14 cellular contexts compared by ENCODE assay signal in genomic region chr1:156086256-156086662, GRCh38. TPM values are rescaled to one million over a fixed set of nuclear protein-coding genes. Genes with fewer than 3 reads are reported as not detected.
DNase-seq lines count a peak whose midpoint lies in the region; ATAC-seq and TF ChIP-seq lines count a peak whose summit lies in the region.
"Had no signal": no experiment of that assay in that cellular context is flagged by ENCODE, and none has a peak within 500 bp of the region (broad histone marks: within the 10 kb centered on the region; RNA-seq: fewer than 3 reads in every experiment).

No MANE protein-coding gene starts in this region.

- peaks cover 15% of the 10 kb centered on the region for H3K4me1 ChIP-seq in SJSA1 (replicated peaks)
- H3K4me1 ChIP-seq in neural progenitor cell: peaks cover 36% of the 10 kb centered on the region
- H3K4me1 ChIP-seq in OCI-LY7 (ENCODE audit: insufficient read depth, low read length, poor library complexity, severe bottlenecking): peaks cover 36% of the 10 kb centered on the region

- peaks cover 72% of the 10 kb centered on the region for H3F3A ChIP-seq in neural progenitor cell (ENCODE audit: low read depth)

- ATAC-seq in HG02678 (IDR thresholded peaks at IDR 0.05; ENCODE audit: unreplicated experiment) (no peak), HG03521 (IDR thresholded peaks at IDR 0.05; ENCODE audit: unreplicated experiment) (no peak)

- H3K9me3 ChIP-seq in SJSA1 (replicated peaks): no peaks in the 10 kb centered on the region
- H3K9me3 ChIP-seq in neural progenitor cell (ENCODE audit: low read depth): no peaks in the 10 kb centered on the region
- no peaks in the 10 kb centered on the region for H3K9me3 ChIP-seq in OCI-LY7 (ENCODE audit: low read length)

- TF ChIP-seq CTCF in fibroblast of the aortic adventitia (IDR thresholded peaks at IDR 0.05; ENCODE audit: insufficient read depth, low read length) (no peak), neural progenitor cell (IDR thresholded peaks at IDR 0.05) (no peak), OCI-LY7 (conservative IDR thresholded peaks at IDR 0.05; ENCODE audit: low read length) (no peak)

- H2AFZ ChIP-seq in neural progenitor cell (replicated peaks) (no peak overlapping the region), OCI-LY7 (ENCODE audit: low read length) (no peak overlapping the region)
- H2AFZ ChIP-seq: GM23248 had no signal

- H3K36me3 Mint-ChIP-seq in neural progenitor cell: peaks cover 12% of the 10 kb centered on the region
- H3K36me3 Mint-ChIP-seq: activated naive CD4-positive, alpha-beta T cell treated with anti-CD3 and anti-CD28 coated beads, Interleukin-2, amount 50 U/mL, for 24 hours had no signal

- intact Hi-C loops in OCI-LY7 (cut with micrococcal nuclease; ENCODE audit: unreplicated experiment): no loop called here

- H3K27me3 ChIP-seq in SJSA1 (replicated peaks) (no peaks in the 10 kb centered on the region), neural progenitor cell (no peaks in the 10 kb centered on the region)

- H3K4me2 ChIP-seq in neural progenitor cell (peak overlapping the region; percentile 99), OCI-LY7 (ENCODE audit: low read length) (no peak overlapping the region)

- H3K27ac ChIP-seq in SJSA1 (no peak overlapping the region), neural progenitor cell (peak overlapping the region; percentile 79), OCI-LY7 (ENCODE audit: low read depth, low read length, poor library complexity, severe bottlenecking) (no peak overlapping the region)
- H3K27ac ChIP-seq: C4-2B, GM23248 had no signal

- H3K9ac ChIP-seq in neural progenitor cell: no peak overlapping the region
- H3K9ac ChIP-seq: GM23248 had no signal

- POLR2A ChIA-PET in OCI-LY7 (lab: Charles Lee): no interaction called here

- H3K79me2 ChIP-seq in neural progenitor cell (ENCODE audit: low read depth) (peaks cover 93% of the 10 kb centered on the region), OCI-LY7 (ENCODE audit: insufficient read depth, low read depth, low read length) (no peaks in the 10 kb centered on the region)

- peaks cover 4% of the 10 kb centered on the region for H3K27me3 Mint-ChIP-seq in neural progenitor cell (ENCODE audit: insufficient read depth, low read depth)

- peak overlapping the region; percentile 59 for H3K27ac Mint-ChIP-seq in neural progenitor cell
- H3K27ac Mint-ChIP-seq: activated CD4-positive, alpha-beta memory T cell treated with anti-CD3 and anti-CD28 coated beads, Interleukin-2, amount 10 ng/mL, durations not matched to agents 7 days and 5 days had no signal

- DNase-seq in EL (peak; percentile 29), SJSA1 (ENCODE audit: low read depth in 1 of 2, low spot score in 2 of 2) (peak; percentile 53 to 69), fibroblast of the aortic adventitia (ENCODE audit: low read depth) (peak; percentile 63), neural progenitor cell (ENCODE audit: low spot score) (peak; percentile 83), NCI-H526 (lab: John Stamatoyannopoulos, UW) (no peak), OCI-LY7 (ENCODE audit: low spot score) (no peak)
- DNase-seq: activated CD4-positive, alpha-beta memory T cell treated with anti-CD3 and anti-CD28 coated beads, Interleukin-2, amount 10 ng/mL, durations not matched to agents 7 days and 5 days; effector memory CD4-positive, alpha-beta T cell; GM23248; NCI-H774 had no signal

- BruUV-seq in OCI-LY7 (replicated peaks; lab: Mats Ljungman, UMichigan): no TSS peak

- H3K4me3 ChIP-seq in SJSA1 (no peak overlapping the region), fibroblast of the aortic adventitia (ENCODE audit: low read depth, low read length) (no peak overlapping the region), neural progenitor cell (peak overlapping the region; percentile 29), OCI-LY7 (ENCODE audit: low read depth, low read length, poor library complexity, severe bottlenecking) (no peak overlapping the region)
- H3K4me3 ChIP-seq: GM23248 had no signal

- H3K9me2 ChIP-seq in OCI-LY7 (ENCODE audit: insufficient read depth, low read length): no peaks in the 10 kb centered on the region

- H3K4me3 Mint-ChIP-seq in neural progenitor cell: peak overlapping the region; percentile 100
- H3K4me3 Mint-ChIP-seq: activated CD4-positive, alpha-beta memory T cell treated with anti-CD3 and anti-CD28 coated beads, Interleukin-2, amount 10 ng/mL, durations not matched to agents 7 days and 5 days; activated naive CD4-positive, alpha-beta T cell treated with anti-CD3 and anti-CD28 coated beads, Interleukin-2, amount 50 U/mL, for 24 hours had no signal

- CTCF ChIA-PET in OCI-LY7 (lab: Charles Lee; ENCODE audit: unreplicated experiment): no interaction called here

- peaks cover 84% of the 10 kb centered on the region for H4K20me1 ChIP-seq in neural progenitor cell (ENCODE audit: low read depth)
- no peaks in the 10 kb centered on the region for H4K20me1 ChIP-seq in OCI-LY7 (ENCODE audit: insufficient read depth, low read length)

- H3K36me3 ChIP-seq in SJSA1: no peaks in the 10 kb centered on the region
- H3K36me3 ChIP-seq in neural progenitor cell: no peaks in the 10 kb centered on the region
- H3K36me3 ChIP-seq in OCI-LY7 (ENCODE audit: insufficient read depth, low read length): no peaks in the 10 kb centered on the region

- H3K4me1 Mint-ChIP-seq in neural progenitor cell: peaks cover 58% of the 10 kb centered on the region

- no peaks in the 10 kb centered on the region for H3K9me3 Mint-ChIP-seq in neural progenitor cell
- H3K9me3 Mint-ChIP-seq: activated CD4-positive, alpha-beta memory T cell treated with anti-CD3 and anti-CD28 coated beads, Interleukin-2, amount 10 ng/mL, durations not matched to agents 7 days and 5 days; activated naive CD4-positive, alpha-beta T cell treated with anti-CD3 and anti-CD28 coated beads, Interleukin-2, amount 50 U/mL, for 24 hours had no signal

RNA-seq across cellular contexts. Expression of gene MEX3A, which starts 4.0 kb away (rescaled TPM):
- total RNA-seq in SJSA1 (2014; rRNA removed; shearing (Covaris generic)): 0.13 and 1.1 TPM in 2 replicates
- total RNA-seq in fibroblast of the aortic adventitia (ENCODE audit: low replicate concordance): 0.90 TPM in 2 replicates
- 32.2 and 62.6 TPM in 2 replicates for total RNA-seq in neural progenitor cell (ENCODE audit: low replicate concordance)
- 4.5 and 5.3 TPM in 2 replicates for total RNA-seq in OCI-LY7 (2014; rRNA removed; shearing (Covaris generic))
- total RNA-seq in OCI-LY7 (2022): 5.3 and 5.5 TPM in 2 replicates

RNA-seq across cellular contexts. Expression of gene RAB25, which starts 25.3 kb away (rescaled TPM):
- total RNA-seq in SJSA1 (2014; rRNA removed; shearing (Covaris generic)): not detected in 2 replicates
- not detected in 2 replicates for total RNA-seq in fibroblast of the aortic adventitia (ENCODE audit: low replicate concordance)
- 2.4 and 7.7 TPM in 2 replicates for total RNA-seq in neural progenitor cell (ENCODE audit: low replicate concordance)
- total RNA-seq in OCI-LY7 (2014; rRNA removed; shearing (Covaris generic)): not detected in 2 replicates
- total RNA-seq in OCI-LY7 (2022): 0.48 TPM in 1 of 2 replicates, not detected in the other
- total RNA-seq: GM23248 had no signal

RNA-seq across cellular contexts. Expression of gene LMNA, which starts 28.3 kb away (rescaled TPM):
- total RNA-seq in SJSA1 (2014; rRNA removed; shearing (Covaris generic)): 944 and 992 TPM in 2 replicates
- 502 and 1,039 TPM in 2 replicates for total RNA-seq in fibroblast of the aortic adventitia (ENCODE audit: low replicate concordance)
- total RNA-seq in neural progenitor cell (ENCODE audit: low replicate concordance): 20.5 and 35.8 TPM in 2 replicates
- 12.9 and 14.3 TPM in 2 replicates for total RNA-seq in OCI-LY7 (2014; rRNA removed; shearing (Covaris generic))
- total RNA-seq in OCI-LY7 (2022): 5.0 and 6.5 TPM in 2 replicates

RNA-seq across cellular contexts. Expression of gene LAMTOR2, which starts 31.7 kb away (rescaled TPM):
- total RNA-seq in SJSA1 (2014; rRNA removed; shearing (Covaris generic)): 49.0 and 55.8 TPM in 2 replicates
- 40.4 and 74.7 TPM in 2 replicates for total RNA-seq in fibroblast of the aortic adventitia (ENCODE audit: low replicate concordance)
- 29.4 and 50.6 TPM in 2 replicates for total RNA-seq in neural progenitor cell (ENCODE audit: low replicate concordance)
- total RNA-seq in OCI-LY7 (2014; rRNA removed; shearing (Covaris generic)): 71.3 and 103 TPM in 2 replicates
- 52.1 and 55.2 TPM in 2 replicates for total RNA-seq in OCI-LY7 (2022)

RNA-seq across cellular contexts. Expression of gene UBQLN4, which starts 32.7 kb away (rescaled TPM):
- total RNA-seq in SJSA1 (2014; rRNA removed; shearing (Covaris generic)): 11.4 and 18.2 TPM in 2 replicates
- total RNA-seq in fibroblast of the aortic adventitia (ENCODE audit: low replicate concordance) (8.5 and 22.0 TPM in 2 replicates), neural progenitor cell (ENCODE audit: low replicate concordance) (43.7 and 64.9 TPM in 2 replicates), OCI-LY7 (2022) (37.1 and 40.3 TPM in 2 replicates)
- total RNA-seq in OCI-LY7 (2014; rRNA removed; shearing (Covaris generic)): 20.8 and 33.2 TPM in 2 replicates

Comparison
In these comparisons a context has a peak if more than half of its experiments do, and no peak if none do; other contexts are left out.
1. DNase-seq: peak in EL (single experiment), SJSA1 (2 of 2), fibroblast of the aortic adventitia (single experiment) and neural progenitor cell (single experiment); none in NCI-H526 (0 of 2) and OCI-LY7 (single experiment).
2. RNA of gene LMNA, which starts 28.3 kb away (total RNA-seq): 502 to 1,039 TPM in fibroblast of the aortic adventitia and 944 to 992 TPM in SJSA1; 20.5 to 35.8 TPM in neural progenitor cell and 5.0 to 14.3 TPM in OCI-LY7; every median in the first group is over 10 times any median in the second.